Comparison of ENCODE assay signal across 11 cellular contexts in genomic region chr9:16726023-16726422, GRCh38.
DNase-seq lines count a peak whose midpoint lies in the region; ATAC-seq and TF ChIP-seq lines count a peak whose summit lies in the region.
"Had no signal": no experiment of that assay in that cellular context is flagged by ENCODE, and none has a peak within 500 bp of the region (broad histone marks: within the 10 kb centered on the region; RNA-seq: fewer than 3 reads in every experiment).

No MANE protein-coding gene starts in this region.

- H3K4me3 ChIP-seq in ACC112 (ENCODE audit: low read depth, low read length) (peak overlapping the region; percentile 83), breast epithelium (peak overlapping the region in 2 of 3 donors; percentile 52 to 58), mesenchymal stem cell (ENCODE audit: insufficient read depth in 1 of 2, low read depth in 1 of 2, low read length in 2 of 2) (peak overlapping the region; percentile 46 to 81)

- H3K4ac ChIP-seq in mesenchymal stem cell (ENCODE audit: low read depth in 1 of 2, low read length in 2 of 2) = peak overlapping the region; percentile 78 to 79

- H3K27ac ChIP-seq in ACC112 (ENCODE audit: low read depth, low read length) (peak overlapping the region; percentile 83), breast epithelium (no peak overlapping the region), mesenchymal stem cell (ENCODE audit: low read length, poor library complexity, severe bottlenecking) (peak overlapping the region; percentile 73)
- H3K27ac ChIP-seq: HL-60 had no signal

- H3K36me3 ChIP-seq in ACC112 (ENCODE audit: insufficient read depth, low read length) = no peaks in the 10 kb centered on the region
- no peaks in the 10 kb centered on the region for H3K36me3 ChIP-seq in breast epithelium
- H3K36me3 ChIP-seq in mesenchymal stem cell (ENCODE audit: control insufficient read depth in 1 of 2, insufficient read depth in 2 of 2, low read depth in 1 of 2, low read length in 2 of 2) = peaks cover 0 to 6% of the 10 kb centered on the region in 2 experiments

- H3K9ac ChIP-seq in mesenchymal stem cell (ENCODE audit: low read length) = peak overlapping the region; percentile 96

- no peak overlapping the region for H2BK5ac ChIP-seq in mesenchymal stem cell (ENCODE audit: low read depth, low read length, poor library complexity, severe bottlenecking)

- H2BK120ac ChIP-seq in mesenchymal stem cell (ENCODE audit: low read depth, low read length) = no peak overlapping the region

- peaks cover 59% of the 10 kb centered on the region for H3K4me1 ChIP-seq in ACC112 (ENCODE audit: control insufficient read depth, insufficient read depth, low read length, unreplicated experiment)
- H3K4me1 ChIP-seq in breast epithelium = no peaks in the 10 kb centered on the region
- peaks cover 11% of the 10 kb centered on the region for H3K4me1 ChIP-seq in mesenchymal stem cell (ENCODE audit: control insufficient read depth, insufficient read depth, low read depth, low read length)

- H4K91ac ChIP-seq in mesenchymal stem cell (ENCODE audit: low read length) = no peak overlapping the region

- no peak overlapping the region for H2AFZ ChIP-seq in ACC112 (ENCODE audit: low read length, unreplicated experiment)
- no peak overlapping the region for H2AFZ ChIP-seq in mesenchymal stem cell (ENCODE audit: low read depth, low read length)

- WGBS in mesenchymal stem cell = 53% methylated on average over 7 of the region's 7 CpGs

- no peak for TF ChIP-seq EP300 in Ishikawa (IDR thresholded peaks at IDR 0.05; ENCODE audit: borderline replicate concordance)

- H3K27me3 ChIP-seq in ACC112 (ENCODE audit: insufficient read depth, low read length) = no peaks in the 10 kb centered on the region
- H3K27me3 ChIP-seq in breast epithelium = peaks cover 0 to 4% of the 10 kb centered on the region in 2 donors
- H3K27me3 ChIP-seq in mesenchymal stem cell (ENCODE audit: control insufficient read depth in 1 of 2, insufficient read depth in 1 of 2, low read length in 2 of 2) = no peaks in the 10 kb centered on the region

- peak overlapping the region; percentile 67 to 94 for H2BK12ac ChIP-seq in mesenchymal stem cell (ENCODE audit: low read length in 2 of 2)

- TF ChIP-seq RAD21 in Ishikawa (IDR thresholded peaks at IDR 0.05; ENCODE audit: low read depth) = peak; percentile 52

- H3K14ac ChIP-seq in mesenchymal stem cell (ENCODE audit: low read length in 2 of 2) = peak overlapping the region in 1 of 2 experiments; percentile 7

- no peak overlapping the region for H2BK15ac ChIP-seq in mesenchymal stem cell (ENCODE audit: low read depth, poor library complexity, severe bottlenecking)

- intact Hi-C loops in breast epithelium (cut with DNase I; ENCODE audit: low total_unique reads) = no loop called here

- TF ChIP-seq CTCF in breast epithelium (IDR thresholded peaks at IDR 0.05) = no peak

- H3K4me2 ChIP-seq in mesenchymal stem cell (ENCODE audit: low read length, poor library complexity, severe bottlenecking) = peak overlapping the region; percentile 94

- H2AK5ac ChIP-seq in mesenchymal stem cell (ENCODE audit: low read length, severe bottlenecking) = no peak overlapping the region

- DNase-seq in breast epithelium (ENCODE audit: low spot score in 2 of 2) (no peak), mesenchymal stem cell (peak; percentile 64), mesenteric fat pad (ENCODE audit: low spot score) (no peak), NOMO-1 (lab: John Stamatoyannopoulos, UW; ENCODE audit: unreplicated experiment in 2 of 2) (no peak)
- DNase-seq: activated naive CD4-positive, alpha-beta T cell treated with anti-CD3 and anti-CD28 coated beads, Interleukin-2, amount 10 ng/mL, durations not matched to agents 7 days and 5 days; T-helper 1 cell had no signal

- peaks cover 8% of the 10 kb centered on the region for H3K79me1 ChIP-seq in mesenchymal stem cell (replicated peaks; ENCODE audit: low read length, poor library complexity, severe bottlenecking)

- no peak for ATAC-seq in HG02678 (IDR thresholded peaks at IDR 0.05; ENCODE audit: unreplicated experiment)
- ATAC-seq in GM18909 (IDR thresholded peaks at IDR 0.05; ENCODE audit: poor library complexity, unreplicated experiment) = no peak

- H4K8ac ChIP-seq in mesenchymal stem cell (ENCODE audit: low read length) = peak overlapping the region; percentile 59

- no peak for TF ChIP-seq POLR2A in breast epithelium (IDR thresholded peaks at IDR 0.05)

- H3K79me2 ChIP-seq in ACC112 (ENCODE audit: control insufficient read depth, insufficient read depth, low read length, unreplicated experiment) = peaks cover 60% of the 10 kb centered on the region

- H3K23ac ChIP-seq in mesenchymal stem cell (ENCODE audit: low read length in 2 of 2) = no peak overlapping the region

- no peaks in the 10 kb centered on the region for H3K9me3 ChIP-seq in breast epithelium
- H3K9me3 ChIP-seq in mesenchymal stem cell (ENCODE audit: control insufficient read depth, low read length) = no peaks in the 10 kb centered on the region

- H3K18ac ChIP-seq in mesenchymal stem cell (ENCODE audit: low read depth in 1 of 2, low read length in 2 of 2) = peak overlapping the region in 1 of 2 experiments; percentile 73

TF ChIP-seq in Ishikawa, 13 proteins besides CTCF, POLR2A, EP300 and RAD21:
- TF ChIP-seq FOXM1 (IDR thresholded peaks at IDR 0.05; ENCODE audit: borderline replicate concordance, low read depth) (no peak), CREB1 (IDR thresholded peaks at IDR 0.05; ENCODE audit: low read depth) (no peak), CEBPB (IDR thresholded peaks at IDR 0.05) (no peak), EGR1 (IDR thresholded peaks at IDR 0.05) (no peak), TCF12 (IDR thresholded peaks at IDR 0.05; ENCODE audit: low read depth) (no peak), TEAD4 (IDR thresholded peaks at IDR 0.05) (peak; percentile 35; the same call in 1 of the 2 replicates), NFIC (IDR thresholded peaks at IDR 0.05) (no peak)
- TF ChIP-seq, protein P1, sequence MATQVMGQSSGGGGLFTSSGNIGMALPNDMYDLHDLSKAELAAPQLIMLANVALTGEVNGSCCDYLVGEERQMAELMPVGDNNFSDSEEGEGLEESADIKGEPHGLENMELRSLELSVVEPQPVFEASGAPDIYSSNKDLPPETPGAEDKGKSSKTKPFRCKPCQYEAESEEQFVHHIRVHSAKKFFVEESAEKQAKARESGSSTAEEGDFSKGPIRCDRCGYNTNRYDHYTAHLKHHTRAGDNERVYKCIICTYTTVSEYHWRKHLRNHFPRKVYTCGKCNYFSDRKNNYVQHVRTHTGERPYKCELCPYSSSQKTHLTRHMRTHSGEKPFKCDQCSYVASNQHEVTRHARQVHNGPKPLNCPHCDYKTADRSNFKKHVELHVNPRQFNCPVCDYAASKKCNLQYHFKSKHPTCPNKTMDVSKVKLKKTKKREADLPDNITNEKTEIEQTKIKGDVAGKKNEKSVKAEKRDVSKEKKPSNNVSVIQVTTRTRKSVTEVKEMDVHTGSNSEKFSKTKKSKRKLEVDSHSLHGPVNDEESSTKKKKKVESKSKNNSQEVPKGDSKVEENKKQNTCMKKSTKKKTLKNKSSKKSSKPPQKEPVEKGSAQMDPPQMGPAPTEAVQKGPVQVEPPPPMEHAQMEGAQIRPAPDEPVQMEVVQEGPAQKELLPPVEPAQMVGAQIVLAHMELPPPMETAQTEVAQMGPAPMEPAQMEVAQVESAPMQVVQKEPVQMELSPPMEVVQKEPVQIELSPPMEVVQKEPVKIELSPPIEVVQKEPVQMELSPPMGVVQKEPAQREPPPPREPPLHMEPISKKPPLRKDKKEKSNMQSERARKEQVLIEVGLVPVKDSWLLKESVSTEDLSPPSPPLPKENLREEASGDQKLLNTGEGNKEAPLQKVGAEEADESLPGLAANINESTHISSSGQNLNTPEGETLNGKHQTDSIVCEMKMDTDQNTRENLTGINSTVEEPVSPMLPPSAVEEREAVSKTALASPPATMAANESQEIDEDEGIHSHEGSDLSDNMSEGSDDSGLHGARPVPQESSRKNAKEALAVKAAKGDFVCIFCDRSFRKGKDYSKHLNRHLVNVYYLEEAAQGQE (IDR thresholded peaks at IDR 0.05; ENCODE audit: low read depth) = no peak
TF ChIP-seq in Ishikawa: peak in this region for 1.

Comparison
In these comparisons a context has a peak if more than half of its experiments do, and no peak if none do; other contexts are left out.
1. H3K27ac ChIP-seq: peak in ACC112 (single experiment) and mesenchymal stem cell (single experiment); none in breast epithelium (0 of 2).
2. Peak in every context shown above with its lines, with median percentiles within 50 percentile points of each other: H3K4me3 ChIP-seq.